8 cellular contexts compared by ENCODE assay signal in the genomic region with DNA sequence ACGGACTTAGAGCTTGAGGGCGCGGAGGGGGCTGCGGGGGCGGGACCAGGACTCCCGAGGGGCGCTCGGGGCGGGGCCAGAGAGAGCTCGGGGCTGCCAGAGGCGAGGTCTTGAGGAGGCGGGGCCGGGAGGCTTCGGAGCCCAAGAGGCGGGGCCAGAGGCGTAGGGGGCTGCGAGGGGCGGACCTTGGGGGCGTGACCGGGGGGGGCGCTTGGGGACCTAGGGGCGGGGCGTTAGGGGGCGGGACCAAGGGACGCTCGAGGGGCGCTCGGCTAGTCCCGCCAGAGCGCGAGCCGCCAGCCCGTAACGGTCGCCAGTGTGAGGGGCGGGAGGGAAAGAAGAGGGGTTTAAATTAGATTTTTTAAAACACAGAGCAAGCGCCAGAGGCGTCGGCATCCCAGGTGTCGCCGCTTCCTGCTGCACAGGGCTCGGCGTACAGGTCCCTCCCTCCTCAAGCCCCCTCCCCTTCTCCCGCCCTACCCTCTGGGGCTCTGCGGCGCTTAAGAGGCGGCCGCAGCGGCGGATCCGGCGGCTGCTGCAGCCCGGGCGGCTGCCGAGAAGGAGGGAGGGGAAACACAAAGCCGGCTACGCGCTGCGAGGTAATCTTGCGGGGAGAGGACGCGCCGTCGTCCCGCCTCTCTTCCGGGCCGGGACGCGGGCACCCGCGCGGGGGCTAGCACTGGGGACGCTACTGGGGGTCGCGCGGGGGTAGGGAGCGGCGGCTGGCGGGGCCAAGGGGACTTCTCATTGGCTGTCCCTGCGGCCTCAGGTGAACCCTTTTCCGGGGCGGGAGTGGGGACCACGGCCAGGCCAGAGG. TPM values are rescaled to one million over a fixed set of nuclear protein-coding genes. Genes with fewer than 3 reads are reported as not detected.
DNase-seq lines count a peak whose midpoint lies in the region; ATAC-seq lines count a peak whose summit lies in the region.

A gene with protein sequence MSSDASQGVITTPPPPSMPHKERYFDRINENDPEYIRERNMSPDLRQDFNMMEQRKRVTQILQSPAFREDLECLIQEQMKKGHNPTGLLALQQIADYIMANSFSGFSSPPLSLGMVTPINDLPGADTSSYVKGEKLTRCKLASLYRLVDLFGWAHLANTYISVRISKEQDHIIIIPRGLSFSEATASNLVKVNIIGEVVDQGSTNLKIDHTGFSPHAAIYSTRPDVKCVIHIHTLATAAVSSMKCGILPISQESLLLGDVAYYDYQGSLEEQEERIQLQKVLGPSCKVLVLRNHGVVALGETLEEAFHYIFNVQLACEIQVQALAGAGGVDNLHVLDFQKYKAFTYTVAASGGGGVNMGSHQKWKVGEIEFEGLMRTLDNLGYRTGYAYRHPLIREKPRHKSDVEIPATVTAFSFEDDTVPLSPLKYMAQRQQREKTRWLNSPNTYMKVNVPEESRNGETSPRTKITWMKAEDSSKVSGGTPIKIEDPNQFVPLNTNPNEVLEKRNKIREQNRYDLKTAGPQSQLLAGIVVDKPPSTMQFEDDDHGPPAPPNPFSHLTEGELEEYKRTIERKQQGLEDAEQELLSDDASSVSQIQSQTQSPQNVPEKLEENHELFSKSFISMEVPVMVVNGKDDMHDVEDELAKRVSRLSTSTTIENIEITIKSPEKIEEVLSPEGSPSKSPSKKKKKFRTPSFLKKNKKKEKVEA (plus strand): TSS at position 284 of the 817 bp plus-strand sequence. CDS start 92,670 bp downstream, outside the sequence.

- CTCF ChIA-PET in CD8-positive, alpha-beta memory T cell (lab: Charles Lee) = interaction anchor here (0.8 to 2.9 kb wide), 9 partner anchors 27 to 218 kb away, joined by 3 to 12 read pairs (median 3); no protein-coding TSS in a partner anchor

- no peaks in the 10 kb centered on the region for H3K27me3 Mint-ChIP-seq in CD8-positive, alpha-beta memory T cell

- H3K9ac ChIP-seq in endocrine pancreas (ENCODE audit: control insufficient read depth, insufficient read depth, low read length) = peak within 1 kb of the TSS; percentile 74

- peak; percentile 51 for ATAC-seq in GM19452 (IDR thresholded peaks at IDR 0.05; ENCODE audit: unreplicated experiment)

- no peak within 1 kb of the TSS for H3K4me3 Mint-ChIP-seq in CD8-positive, alpha-beta memory T cell

- H3K36me3 Mint-ChIP-seq in CD8-positive, alpha-beta memory T cell = peaks cover 0 to 9% (median 0%) of the 10 kb centered on the region in 3 donors

- DNase-seq in CD8-positive, alpha-beta memory T cell = peak; percentile 92 to 98 (median 95)
- DNase-seq in HK-2 (ENCODE audit: unreplicated experiment) (peak; percentile 96), NOMO-1 treated with dmso at 0.1 percent for 144 hours (lab: John Stamatoyannopoulos, UW; ENCODE audit: unreplicated experiment) (peak; percentile 88), mesenteric fat pad (ENCODE audit: low spot score) (peak; percentile 96)
- DNase-seq in activated CD8-positive, alpha-beta memory T cell treated with anti-CD3 and anti-CD28 coated beads, Interleukin-2, amount 50 U/mL, for 1 hour (ENCODE audit: extremely low read depth) = peak; percentile 87
- DNase-seq in stimulated activated CD8-positive, alpha-beta memory T cell treated with anti-CD3 and anti-CD28 coated beads, Interleukin-15, amount 100 ng/mL, for 24 hours (ENCODE audit: low read depth) = peak; percentile 88

- H3K27me3 ChIP-seq in CD8-positive, alpha-beta memory T cell (ENCODE audit: insufficient read depth, low read length, poor library complexity, severe bottlenecking) = no peaks in the 10 kb centered on the region
- H3K27me3 ChIP-seq in endocrine pancreas (ENCODE audit: control insufficient read depth, insufficient read depth, low read length) = no peaks in the 10 kb centered on the region

- no peaks in the 10 kb centered on the region for H3K9me3 Mint-ChIP-seq in CD8-positive, alpha-beta memory T cell

- H3K4me1 ChIP-seq in CD8-positive, alpha-beta memory T cell (ENCODE audit: insufficient read depth, low read length) = peaks cover 31% of the 10 kb centered on the region
- peaks cover 32% of the 10 kb centered on the region for H3K4me1 ChIP-seq in endocrine pancreas (ENCODE audit: control insufficient read depth, insufficient read depth, low read length)

- peak within 1 kb of the TSS; percentile 75 for H3K27ac ChIP-seq in CD8-positive, alpha-beta memory T cell (ENCODE audit: low read depth, low read length)

- H3K4me1 Mint-ChIP-seq in CD8-positive, alpha-beta memory T cell = peaks cover 41 to 42% (median 42%) of the 10 kb centered on the region in 3 donors

- POLR2A ChIA-PET in CD8-positive, alpha-beta memory T cell (lab: Charles Lee) = interaction anchor here (0.6 to 2.6 kb wide), 9 partner anchors 12 to 203 kb away, joined by 3 to 18 read pairs (median 3); no protein-coding TSS in a partner anchor

- H3K4me3 ChIP-seq in CD8-positive, alpha-beta memory T cell (ENCODE audit: low read length) = peak within 1 kb of the TSS; percentile 91
- peak within 1 kb of the TSS; percentile 74 for H3K4me3 ChIP-seq in endocrine pancreas (ENCODE audit: control insufficient read depth, insufficient read depth, low read length)

- no peaks in the 10 kb centered on the region for H3K36me3 ChIP-seq in CD8-positive, alpha-beta memory T cell (ENCODE audit: insufficient read depth, low read length)
- no peaks in the 10 kb centered on the region for H3K36me3 ChIP-seq in endocrine pancreas (ENCODE audit: control insufficient read depth, insufficient read depth, low read length)

- H3K27ac Mint-ChIP-seq in CD8-positive, alpha-beta memory T cell = peak within 1 kb of the TSS in 6 of 8 donors; percentile 86 to 99 (median 93)

- H3K9me3 ChIP-seq in CD8-positive, alpha-beta memory T cell (ENCODE audit: low read length) = no peaks in the 10 kb centered on the region
- H3K9me3 ChIP-seq in endocrine pancreas (ENCODE audit: control insufficient read depth, low read length) = no peaks in the 10 kb centered on the region

RNA-seq across cellular contexts. Expression of the gene that starts here (rescaled TPM):
- 10 to 100 TPM; 39.4 to 50.3 TPM for total RNA-seq in CD8-positive, alpha-beta memory T cell
- polyA plus RNA-seq in CD8-positive, alpha-beta memory T cell = 378 TPM
- 89.6 TPM for total RNA-seq in mesenteric fat pad

Comparison
In these comparisons a context has a peak if more than half of its experiments do, and no peak if none do; other contexts are left out.
1. Peak in every context shown above with its lines: DNase-seq, ATAC-seq, H3K4me3 ChIP-seq and H3K27ac ChIP-seq.